Comparison of ENCODE assay signal across 12 cellular contexts in genomic region chr6:5833120-5833519, GRCh38.
"Had no signal": no experiment of that assay in that cellular context is flagged by ENCODE, and none has a peak within 500 bp of the region (broad histone marks: within the 10 kb centered on the region; RNA-seq: fewer than 3 reads in every experiment).

No MANE protein-coding gene starts in this region.

- ATAC-seq: stimulated activated naive CD8-positive, alpha-beta T cell treated with anti-CD3 and anti-CD28 coated beads, Interleukin-15, Interleukin-2, amounts not matched to agents 100 U/mL and 50 U/mL, for 24 hours had no signal

- H3K27ac ChIP-seq: ascending aorta, esophagus squamous epithelium, suprapubic skin had no signal

- H3K9me3 Mint-ChIP-seq: activated naive CD8-positive, alpha-beta T cell treated with anti-CD3 and anti-CD28 coated beads for 36 hours; T-helper 2 cell treated with Interferon-gamma antibody and Interleukin-4, amounts not matched to agents 5 μg/mL and 100 μg/mL, for 36 hours; type B pancreatic cell had no signal

- H3K36me3 Mint-ChIP-seq: naive B cell, type B pancreatic cell had no signal

- H3K4me3 ChIP-seq: ascending aorta, esophagus squamous epithelium, suprapubic skin had no signal

- H3K4me3 Mint-ChIP-seq: activated naive CD8-positive, alpha-beta T cell treated with anti-CD3 and anti-CD28 coated beads for 36 hours; type B pancreatic cell had no signal

- H3K27me3 ChIP-seq: ascending aorta, esophagus squamous epithelium, suprapubic skin had no signal

- DNase-seq: activated CD4-positive, CD25-positive, alpha-beta regulatory T cell treated with anti-CD3 and anti-CD28 coated beads, Interleukin-2, amount 50 U/mL, for 72 hours; activated naive CD8-positive, alpha-beta T cell treated with anti-CD3 and anti-CD28 coated beads for 36 hours; esophagus squamous epithelium; foreskin fibroblast; glutamatergic neuron; naive B cell; stimulated activated CD4-positive, alpha-beta T cell treated with anti-CD3 and anti-CD28 coated beads, Interleukin-12 subunit alpha, Interleukin-12 subunit beta, amount 100 ng/mL, for 4 hours; stimulated activated naive CD8-positive, alpha-beta T cell treated with anti-CD3 and anti-CD28 coated beads, Interleukin-15, Interleukin-2, amounts not matched to agents 100 U/mL and 50 U/mL, for 24 hours had no signal

- H3K27me3 Mint-ChIP-seq: activated naive CD8-positive, alpha-beta T cell treated with anti-CD3 and anti-CD28 coated beads for 36 hours had no signal

- H3K27ac Mint-ChIP-seq: type B pancreatic cell had no signal
